Comparison of ENCODE assay signal across 8 cellular contexts in the genomic region with DNA sequence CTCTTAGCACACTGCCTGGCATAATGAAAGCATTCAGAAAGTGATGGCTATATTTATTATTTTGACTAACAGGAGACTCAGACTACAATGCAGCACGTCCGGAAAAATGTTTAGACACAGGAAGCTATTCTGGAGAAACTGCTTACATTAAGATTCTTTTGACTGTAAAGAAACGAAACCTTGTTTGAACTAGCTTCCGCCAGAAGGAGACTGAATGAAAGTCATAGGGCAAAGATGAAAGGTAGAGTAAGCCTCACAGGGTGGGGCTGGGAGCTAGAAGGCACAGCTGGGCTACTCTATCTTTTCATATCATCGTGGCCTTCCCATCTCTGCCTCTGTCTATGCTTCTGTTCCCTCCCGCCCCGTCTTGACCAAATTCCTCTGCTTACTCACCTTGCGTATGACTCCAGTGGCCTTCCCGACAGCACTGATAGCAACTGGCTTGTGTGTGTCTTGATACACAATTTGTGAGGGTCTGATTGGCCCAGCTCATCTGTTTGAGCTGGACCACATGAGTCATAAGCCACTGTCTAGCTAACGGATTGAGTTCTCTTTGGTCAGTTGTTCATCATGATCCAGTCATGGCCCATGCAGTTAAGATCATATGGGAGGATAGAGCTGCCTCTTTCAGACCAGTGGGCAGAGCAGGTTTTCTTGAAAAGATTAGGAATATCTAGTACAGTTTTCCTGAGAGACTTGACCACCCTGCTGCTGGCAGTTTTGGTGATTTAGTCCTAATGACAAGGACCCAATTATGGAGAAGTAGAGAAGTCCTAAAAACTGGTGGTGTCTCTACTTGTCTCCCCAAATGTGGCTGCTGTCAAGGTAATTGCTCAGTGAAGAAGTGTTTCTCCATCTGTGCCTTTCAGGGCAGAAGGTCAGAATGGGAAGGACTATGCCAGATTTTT.
DNase-seq lines count a peak whose midpoint lies in the region; ATAC-seq and TF ChIP-seq lines count a peak whose summit lies in the region.

No MANE protein-coding gene starts in this region.

- no peak for TF ChIP-seq CTCF in left ventricle myocardium inferior (IDR thresholded peaks at IDR 0.05; ENCODE audit: borderline replicate concordance)

- H3K4me3 ChIP-seq in left ventricle myocardium inferior (no peak overlapping the region), right cardiac atrium (ENCODE audit: low read length) (no peak overlapping the region)

- H3K27me3 ChIP-seq in left ventricle myocardium inferior (ENCODE audit: low read depth) (no peaks in the 10 kb centered on the region), right cardiac atrium (ENCODE audit: control insufficient read depth, insufficient read depth) (no peaks in the 10 kb centered on the region)

- peaks cover 33% of the 10 kb centered on the region for H3K4me1 Mint-ChIP-seq in activated T-cell treated with anti-CD3 and anti-CD28 coated beads, Interleukin-2, amount 50 U/mL, for 4 hours (ENCODE audit: low read depth)

- H3K4me1 ChIP-seq in left ventricle myocardium inferior: peaks cover 54% of the 10 kb centered on the region
- H3K4me1 ChIP-seq in right cardiac atrium (ENCODE audit: control insufficient read depth, insufficient read depth, low read length): peaks cover 17% of the 10 kb centered on the region

- no peaks in the 10 kb centered on the region for H3K36me3 ChIP-seq in left ventricle myocardium inferior

- peaks cover 2% of the 10 kb centered on the region for H3K9me3 Mint-ChIP-seq in activated T-cell treated with anti-CD3 and anti-CD28 coated beads, Interleukin-2, amount 50 U/mL, for 4 hours

- 78% methylated on average over 10 of the region's 10 CpGs for WGBS in right cardiac atrium

- H3K4me3 Mint-ChIP-seq in activated T-cell treated with anti-CD3 and anti-CD28 coated beads, Interleukin-2, amount 50 U/mL, for 4 hours: peak overlapping the region; percentile 73

- H3K27me3 Mint-ChIP-seq in activated T-cell treated with anti-CD3 and anti-CD28 coated beads, Interleukin-2, amount 50 U/mL, for 4 hours (ENCODE audit: low read depth): no peaks in the 10 kb centered on the region

- H3K27ac ChIP-seq in left ventricle myocardium inferior (replicated peaks) (peak overlapping the region; percentile 85), right cardiac atrium (ENCODE audit: low read length) (peak overlapping the region; percentile 72)

- H3K9me3 ChIP-seq in left ventricle myocardium inferior (replicated peaks) (no peaks in the 10 kb centered on the region), right cardiac atrium (ENCODE audit: control insufficient read depth, low read length) (no peaks in the 10 kb centered on the region)

- no peaks in the 10 kb centered on the region for H3K36me3 Mint-ChIP-seq in activated T-cell treated with anti-CD3 and anti-CD28 coated beads, Interleukin-2, amount 50 U/mL, for 4 hours (ENCODE audit: insufficient read depth)

- intact Hi-C loops in left ventricle myocardium inferior (cut with micrococcal nuclease) (no loop called here), cardiac septum (cut with DNase I) (loop anchor here (5.0 kb wide), 3 partner anchors 37 to 142 kb away; no protein-coding TSS in a partner anchor), right cardiac atrium (cut with DNase I) (no loop called here)

- DNase-seq in left ventricle myocardium inferior (no peak), cardiac septum (ENCODE audit: low spot score) (no peak), right cardiac atrium (no peak), mesenteric fat pad (ENCODE audit: low spot score) (no peak), NCI-H2029 (lab: John Stamatoyannopoulos, UW) (no peak), D341Med (ENCODE audit: low spot score) (no peak)
- DNase-seq in activated T-cell treated with anti-CD3 and anti-CD28 coated beads, Interleukin-2, amount 50 U/mL, for 4 hours: peak; percentile 28
- peak; percentile 5 for DNase-seq in stimulated activated CD8-positive, alpha-beta memory T cell treated with anti-CD3 and anti-CD28 coated beads, Interleukin-15, amount 100 ng/mL, for 1 hour (ENCODE audit: low read depth)

- peak; percentile 91 to 96 for ATAC-seq in activated T-cell treated with anti-CD3 and anti-CD28 coated beads, Interleukin-2, amount 50 U/mL, for 4 hours
- peak in 1 of 2 donors; percentile 32 for ATAC-seq in right cardiac atrium

Comparison
In these comparisons a context has a peak if more than half of its experiments do, and no peak if none do; other contexts are left out.
1. DNase-seq: peak in activated T-cell treated with anti-CD3 and anti-CD28 coated beads, Interleukin-2, amount 50 U/mL, for 4 hours (single experiment) and stimulated activated CD8-positive, alpha-beta memory T cell treated with anti-CD3 and anti-CD28 coated beads, Interleukin-15, amount 100 ng/mL, for 1 hour (single experiment); none in left ventricle myocardium inferior (single experiment), cardiac septum (single experiment), right cardiac atrium (0 of 3), mesenteric fat pad (single experiment), NCI-H2029 (single experiment) and D341Med (single experiment).